ENCODE assay signal across 27 cellular contexts in genomic region chr11:92048415-92048814, GRCh38.
A peak's percentile ranks its signal among the peaks of the same experiment; 100 is the strongest.
DNase-seq lines count a peak whose midpoint lies in the region; ATAC-seq, FAIRE-seq and TF ChIP-seq lines count a peak whose summit lies in the region.
"Had no signal": no experiment of that assay in that cellular context is flagged by ENCODE, and none has a peak within 500 bp of the region (broad histone marks: within the 10 kb centered on the region; RNA-seq: fewer than 3 reads in every experiment).

No MANE protein-coding gene starts in this region.

- no peak overlapping the region for H3K27ac Mint-ChIP-seq in endodermal cell
- H3K27ac Mint-ChIP-seq: activated B cell treated with CpG ODN at 0.5 μM for 24 hours; activated naive CD8-positive, alpha-beta T cell; activated T-helper 2 cell treated with anti-CD3 and anti-CD28 coated beads, Interferon-gamma antibody, Interleukin-2, Interleukin-4, amounts not matched to agents 10 μg/mL and 5 μg/mL and 100 μg/mL, durations not matched to agents 14 hours and 24 hours and 36 hours; memory B cell; stimulated activated naive CD8-positive, alpha-beta T cell treated with anti-CD3 and anti-CD28 coated beads, Interleukin-15, Interleukin-2, amounts not matched to agents 100 ng/mL and 50 ng/mL, for 24 hours had no signal

- 11% methylated on average over 1 of the region's 1 CpG for WGBS in right cardiac atrium
- 25 to 38% (median 34%) methylated on average over 1 of the region's 1 CpG for WGBS in heart left ventricle, 4 donors
- WGBS in endodermal cell (ENCODE audit: insufficient coverage in 1 of 2, insufficient read length in 1 of 2), 2 experiments = 100% methylated on average over 1 of the region's 1 CpG; no CpG with 5 or more reads in 1 of the 2 experiments

- H3K27me3 ChIP-seq in right cardiac atrium (ENCODE audit: control insufficient read depth, insufficient read depth) = no peaks in the 10 kb centered on the region
- no peaks in the 10 kb centered on the region for H3K27me3 ChIP-seq in heart left ventricle
- H3K27me3 ChIP-seq in bronchial epithelial cell (ENCODE audit: control insufficient read depth, insufficient read depth, low read length) = no peaks in the 10 kb centered on the region
- no peaks in the 10 kb centered on the region for H3K27me3 ChIP-seq in endodermal cell (ENCODE audit: control insufficient read depth, insufficient read depth, low read length, poor library complexity, severe bottlenecking)
- H3K27me3 ChIP-seq: ascending aorta had no signal

- no peak for TF ChIP-seq POLR2A in heart left ventricle (IDR thresholded peaks at IDR 0.05)

- H3K4me3 ChIP-seq in right cardiac atrium (ENCODE audit: low read length) (no peak overlapping the region), heart left ventricle (no peak overlapping the region), bronchial epithelial cell (ENCODE audit: low read depth, low read length) (no peak overlapping the region), endodermal cell (ENCODE audit: low read length) (no peak overlapping the region)
- H3K4me3 ChIP-seq: ascending aorta had no signal

- H3K4me1 ChIP-seq in right cardiac atrium (ENCODE audit: control insufficient read depth, insufficient read depth, low read length) = no peaks in the 10 kb centered on the region
- H3K4me1 ChIP-seq in heart left ventricle = no peaks in the 10 kb centered on the region
- H3K4me1 ChIP-seq in endodermal cell (ENCODE audit: control insufficient read depth, insufficient read depth, low read length) = peaks cover 14% of the 10 kb centered on the region
- H3K4me1 ChIP-seq: ascending aorta had no signal

- H3K9ac ChIP-seq in endodermal cell (ENCODE audit: extremely low read depth, low read length, poor library complexity, severe bottlenecking) = no peak overlapping the region

- H3K4me3 Mint-ChIP-seq in endodermal cell = no peak overlapping the region
- H3K4me3 Mint-ChIP-seq: activated B cell treated with CpG ODN at 0.5 μM for 24 hours; activated naive CD8-positive, alpha-beta T cell; central memory CD8-positive, alpha-beta T cell; memory B cell; stimulated activated naive CD8-positive, alpha-beta T cell treated with anti-CD3 and anti-CD28 coated beads, Interleukin-15, Interleukin-2, amounts not matched to agents 100 ng/mL and 50 ng/mL, for 24 hours had no signal

- peaks cover 54% of the 10 kb centered on the region for H3K4me1 Mint-ChIP-seq in endodermal cell
- H3K4me1 Mint-ChIP-seq: activated B cell treated with CpG ODN at 0.5 μM for 24 hours; central memory CD8-positive, alpha-beta T cell; memory B cell had no signal

- peaks cover 8% of the 10 kb centered on the region for H3K9me3 Mint-ChIP-seq in endodermal cell
- H3K9me3 Mint-ChIP-seq: stimulated activated naive CD8-positive, alpha-beta T cell treated with anti-CD3 and anti-CD28 coated beads, Interleukin-15, Interleukin-2, amounts not matched to agents 100 ng/mL and 50 ng/mL, for 24 hours had no signal

- intact Hi-C loops in right cardiac atrium (cut with DNase I) = no loop called here
- intact Hi-C loops in heart left ventricle (cut with DNase I) = no loop called here

- peak in 2 of 3 donors; percentile 16 to 20 for DNase-seq in right cardiac atrium
- no peak for DNase-seq in heart left ventricle
- peak; percentile 75 for DNase-seq in NCI-H446 treated with DMSO at 0.1 percent for 48 hours (lab: John Stamatoyannopoulos, UW)
- peak; percentile 86 for DNase-seq in bronchial epithelial cell (ENCODE audit: low read depth)
- DNase-seq in Kasumi-1 (lab: John Stamatoyannopoulos, UW) = no peak
- no peak for DNase-seq in endodermal cell
- DNase-seq: activated B cell treated with CpG ODN at 0.5 μM for 24 hours; activated CD4-positive, alpha-beta T cell treated with anti-CD3 and anti-CD28 coated beads, Interleukin-2, amount 50 U/mL, for 4 hours; activated CD8-positive, alpha-beta memory T cell treated with anti-CD3 and anti-CD28 coated beads, Interleukin-2, amount 50 U/mL, for 4 hours; dermis blood vessel endothelial cell; GDM1; glutamatergic neuron; GOT3; NCI-H1105; NCI-H2081; NCI-H524; stimulated activated CD4-positive, alpha-beta T cell treated with anti-CD3 and anti-CD28 coated beads, Interleukin-15, amount 100 ng/mL, for 24 hours; SW 1271; T1000 had no signal

- no peak for FAIRE-seq in bronchial epithelial cell (lab: Jason Lieb, UNC)

- H3K27ac ChIP-seq in right cardiac atrium (ENCODE audit: low read length) = no peak overlapping the region
- H3K27ac ChIP-seq in heart left ventricle = no peak overlapping the region
- no peak overlapping the region for H3K27ac ChIP-seq in endodermal cell (ENCODE audit: low read depth, low read length)
- H3K27ac ChIP-seq: ascending aorta, C4-2B had no signal

- ATAC-seq in right cardiac atrium (no peak), heart left ventricle (no peak), GM21825 (IDR thresholded peaks at IDR 0.05; ENCODE audit: unreplicated experiment) (no peak)

- H3K36me3 Mint-ChIP-seq in endodermal cell (ENCODE audit: low read depth) = no peaks in the 10 kb centered on the region
- H3K36me3 Mint-ChIP-seq: activated naive CD8-positive, alpha-beta T cell; memory B cell had no signal

- H3K36me3 ChIP-seq in heart left ventricle = no peaks in the 10 kb centered on the region
- H3K36me3 ChIP-seq in bronchial epithelial cell (ENCODE audit: control insufficient read depth, insufficient read depth, low read length) = no peaks in the 10 kb centered on the region
- no peaks in the 10 kb centered on the region for H3K36me3 ChIP-seq in endodermal cell (ENCODE audit: control insufficient read depth, insufficient read depth, low read length)
- H3K36me3 ChIP-seq: ascending aorta had no signal

- no peaks in the 10 kb centered on the region for H3K27me3 Mint-ChIP-seq in endodermal cell (ENCODE audit: insufficient read depth)
- H3K27me3 Mint-ChIP-seq: activated B cell treated with CpG ODN at 0.5 μM for 24 hours; activated naive CD8-positive, alpha-beta T cell; central memory CD8-positive, alpha-beta T cell; memory B cell; stimulated activated naive CD8-positive, alpha-beta T cell treated with anti-CD3 and anti-CD28 coated beads, Interleukin-15, Interleukin-2, amounts not matched to agents 100 ng/mL and 50 ng/mL, for 24 hours had no signal

- TF ChIP-seq CTCF in heart left ventricle (IDR thresholded peaks at IDR 0.05) = no peak
- TF ChIP-seq CTCF in bronchial epithelial cell (IDR thresholded peaks at IDR 0.05; ENCODE audit: insufficient read depth, low read length, severe bottlenecking) = no peak
- no peak for TF ChIP-seq CTCF in endodermal cell (conservative IDR thresholded peaks at IDR 0.05)

- H3K9me3 ChIP-seq in right cardiac atrium (ENCODE audit: control insufficient read depth, low read length) (no peaks in the 10 kb centered on the region), heart left ventricle (no peaks in the 10 kb centered on the region), endodermal cell (ENCODE audit: control insufficient read depth, low read length) (no peaks in the 10 kb centered on the region)
- H3K9me3 ChIP-seq: ascending aorta had no signal

Comparison
In these comparisons a context has a peak if more than half of its experiments do, and no peak if none do; other contexts are left out.
1. DNase-seq: peak in right cardiac atrium (2 of 3), NCI-H446 treated with DMSO at 0.1 percent for 48 hours (single experiment) and bronchial epithelial cell (single experiment); none in heart left ventricle (0 of 5), Kasumi-1 (0 of 2) and endodermal cell (single experiment).